Comparison of ENCODE assay signal across 14 cellular contexts in the genomic region with DNA sequence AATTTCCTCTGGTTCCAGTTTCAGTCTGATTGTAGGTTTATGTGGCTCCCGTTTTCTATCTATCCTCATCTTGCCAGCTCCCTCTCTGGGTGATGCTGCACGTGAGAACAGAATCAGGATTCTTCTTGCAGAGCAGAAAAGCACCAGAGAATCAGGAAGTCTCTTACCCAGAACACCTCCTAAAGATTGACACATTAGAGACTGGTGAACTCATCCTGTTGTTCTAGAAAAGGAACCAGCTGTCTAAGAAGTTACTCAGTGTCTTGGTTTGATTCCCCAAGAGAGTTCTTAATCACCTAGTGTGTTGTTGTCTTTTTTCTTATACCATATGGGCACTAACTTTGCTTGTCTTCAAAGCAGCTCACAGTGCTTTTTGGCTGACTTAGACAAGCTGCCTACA.
DNase-seq lines count a peak whose midpoint lies in the region; ATAC-seq and TF ChIP-seq lines count a peak whose summit lies in the region.
"Had no signal": no experiment of that assay in that cellular context is flagged by ENCODE, and none has a peak within 500 bp of the region (broad histone marks: within the 10 kb centered on the region; RNA-seq: fewer than 3 reads in every experiment).

No MANE protein-coding gene starts in this region.

- H3K4me3 Mint-ChIP-seq in CD4-positive, alpha-beta T cell: no peak overlapping the region
- H3K4me3 Mint-ChIP-seq: type B pancreatic cell had no signal

- no peak overlapping the region for H3K27ac Mint-ChIP-seq in CD4-positive, alpha-beta T cell
- H3K27ac Mint-ChIP-seq: type B pancreatic cell had no signal

- H3K9ac ChIP-seq in OCI-LY3 (ENCODE audit: low read length) (no peak overlapping the region), skeletal muscle satellite cell (ENCODE audit: low read depth, low read length) (peak overlapping the region; percentile 40), PC-3 (ENCODE audit: low read length) (no peak overlapping the region)

- H3K27me3 ChIP-seq in OCI-LY3 (ENCODE audit: low read depth, low read length) (no peaks in the 10 kb centered on the region), skeletal muscle satellite cell (ENCODE audit: control insufficient read depth, insufficient read depth, low read length) (no peaks in the 10 kb centered on the region), PC-3 (ENCODE audit: low read length) (peaks cover 71% of the 10 kb centered on the region)
- no peaks in the 10 kb centered on the region for H3K27me3 ChIP-seq in CD4-positive, alpha-beta T cell (ENCODE audit: control insufficient read depth, insufficient read depth, low read length)
- H3K27me3 ChIP-seq: neutrophil had no signal

- intact Hi-C loops in PC-3 (cut with micrococcal nuclease): no loop called here
- intact Hi-C loops in CD4-positive, alpha-beta T cell (cut with DNase I, micrococcal nuclease): no loop called here

- H3K36me3 ChIP-seq in OCI-LY3 (replicated peaks; ENCODE audit: low read depth, low read length): no peaks in the 10 kb centered on the region
- H3K36me3 ChIP-seq in skeletal muscle satellite cell (ENCODE audit: insufficient read depth, low read length): peaks cover 7% of the 10 kb centered on the region
- no peaks in the 10 kb centered on the region for H3K36me3 ChIP-seq in PC-3 (ENCODE audit: low read depth, low read length)
- H3K36me3 ChIP-seq: neutrophil had no signal

- no peaks in the 10 kb centered on the region for H3K79me2 ChIP-seq in OCI-LY3 (ENCODE audit: low read length)
- no peaks in the 10 kb centered on the region for H3K79me2 ChIP-seq in PC-3 (ENCODE audit: low read length)

- no peaks in the 10 kb centered on the region for H3K9me3 ChIP-seq in OCI-LY3 (ENCODE audit: insufficient read depth, low read length)
- no peaks in the 10 kb centered on the region for H3K9me3 ChIP-seq in skeletal muscle satellite cell (replicated peaks; ENCODE audit: low read length)
- no peaks in the 10 kb centered on the region for H3K9me3 ChIP-seq in PC-3 (ENCODE audit: low read length)
- H3K9me3 ChIP-seq in CD4-positive, alpha-beta T cell (ENCODE audit: control insufficient read depth, low read length): no peaks in the 10 kb centered on the region
- H3K9me3 ChIP-seq: neutrophil had no signal

- H3K9me2 ChIP-seq in PC-3 (replicated peaks; ENCODE audit: low read length): no peaks in the 10 kb centered on the region

- H3K4me3 ChIP-seq in OCI-LY3 (ENCODE audit: low read length) (no peak overlapping the region), skeletal muscle satellite cell (ENCODE audit: low read length) (no peak overlapping the region), PC-3 (ENCODE audit: low read length) (no peak overlapping the region)

- H2AFZ ChIP-seq in OCI-LY3 (ENCODE audit: low read depth, low read length) (no peak overlapping the region), PC-3 (ENCODE audit: low read length) (no peak overlapping the region)

- TF ChIP-seq CTCF in OCI-LY3 (IDR thresholded peaks at IDR 0.05; ENCODE audit: low read depth, low read length) (no peak), PC-3 (conservative IDR thresholded peaks at IDR 0.05; ENCODE audit: low read depth, low read length) (no peak)
- TF ChIP-seq CTCF in CD4-positive, alpha-beta T cell (IDR thresholded peaks at IDR 0.05): no peak

- CTCF ChIA-PET in PC-3 (lab: Charles Lee): no interaction called here
- CTCF ChIA-PET in CD4-positive, alpha-beta T cell (lab: Charles Lee): no interaction called here

- POLR2A ChIA-PET in PC-3 (lab: Charles Lee; ENCODE audit: unreplicated experiment): no interaction called here
- POLR2A ChIA-PET in CD4-positive, alpha-beta T cell (lab: Charles Lee): no interaction called here

- H4K20me1 ChIP-seq in OCI-LY3 (ENCODE audit: insufficient read depth, low read length): no peaks in the 10 kb centered on the region
- no peaks in the 10 kb centered on the region for H4K20me1 ChIP-seq in PC-3 (ENCODE audit: low read length)

- no peaks in the 10 kb centered on the region for H3F3A ChIP-seq in PC-3 (ENCODE audit: low read length, unreplicated experiment)

- H3K27ac ChIP-seq in OCI-LY3 (ENCODE audit: low read length): no peak overlapping the region
- no peak overlapping the region for H3K27ac ChIP-seq in PC-3 (ENCODE audit: low read length)
- H3K27ac ChIP-seq in CD4-positive, alpha-beta T cell (ENCODE audit: low read depth, low read length): no peak overlapping the region
- H3K27ac ChIP-seq: neutrophil had no signal

- H3K4me2 ChIP-seq in OCI-LY3 (ENCODE audit: low read length) (peak overlapping the region; percentile 10), skeletal muscle satellite cell (ENCODE audit: low read length) (no peak overlapping the region), PC-3 (ENCODE audit: low read length) (no peak overlapping the region)

- H3K27me3 Mint-ChIP-seq in CD4-positive, alpha-beta T cell: peaks cover 25% of the 10 kb centered on the region

- no peaks in the 10 kb centered on the region for H3K36me3 Mint-ChIP-seq in CD4-positive, alpha-beta T cell (ENCODE audit: low read depth)
- H3K36me3 Mint-ChIP-seq: type B pancreatic cell had no signal

- H3K4me1 ChIP-seq in OCI-LY3 (ENCODE audit: low read length): peaks cover 8% of the 10 kb centered on the region
- H3K4me1 ChIP-seq in skeletal muscle satellite cell (ENCODE audit: control insufficient read depth, insufficient read depth, low read length): peaks cover 73% of the 10 kb centered on the region
- no peaks in the 10 kb centered on the region for H3K4me1 ChIP-seq in PC-3 (ENCODE audit: insufficient read depth, low read length)

- H3K9me3 Mint-ChIP-seq in CD4-positive, alpha-beta T cell: no peaks in the 10 kb centered on the region
- H3K9me3 Mint-ChIP-seq: type B pancreatic cell had no signal

- DNase-seq in NCI-H526 treated with DMSO at 0.1 percent for 48 hours (lab: John Stamatoyannopoulos, UW) (peak; percentile 84), NCI-H526 (lab: John Stamatoyannopoulos, UW) (no peak), PC-3 (no peak)
- no peak for DNase-seq in activated effector memory CD4-positive, alpha-beta T cell treated with anti-CD3 and anti-CD28 coated beads, Interleukin-2, amount 50 U/mL, for 16 hours
- DNase-seq in CD4-positive, alpha-beta T cell: no peak
- DNase-seq: activated CD4-positive, alpha-beta T cell treated with anti-CD3 and anti-CD28 coated beads, Interleukin-2, amount 50 U/mL, for 1 hour; Karpas-422; NCI-H2081; T-helper 2 cell had no signal

- ATAC-seq in HG02938 (IDR thresholded peaks at IDR 0.05; ENCODE audit: unreplicated experiment) (peak; percentile 72), PC-3 (no peak)
- no peak for ATAC-seq in CD4-positive, alpha-beta T cell (ENCODE audit: poor library complexity)

- no peaks in the 10 kb centered on the region for H3K4me1 Mint-ChIP-seq in CD4-positive, alpha-beta T cell (ENCODE audit: low read depth)

- no TSS peak for BruUV-seq in PC-3 (replicated peaks; lab: Mats Ljungman, UMichigan)
